Comparison of ENCODE assay signal across 28 cellular contexts in genomic region chr12:107088912-107089311, GRCh38.
"Had no signal": no experiment of that assay in that cellular context is flagged by ENCODE, and none has a peak within 500 bp of the region (broad histone marks: within the 10 kb centered on the region; RNA-seq: fewer than 3 reads in every experiment).

No MANE protein-coding gene starts in this region.

- H3K4me1 Mint-ChIP-seq: nephron, neural progenitor cell had no signal

- H3K4me3 Mint-ChIP-seq: nephron; neural progenitor cell; stimulated activated effector memory CD8-positive, alpha-beta T cell treated with anti-CD3 and anti-CD28 coated beads, Interleukin-12 subunit alpha, Interleukin-12 subunit beta, amount 100 ng/mL, for 72 hours; stimulated activated naive B cell treated with anti-CD40 and anti-IgM and Interleukin-4, amounts not matched to agents 10 μg/mL and 1 μg/mL and 100 μg/mL, for 72 hours; stimulated activated naive CD8-positive, alpha-beta T cell treated with anti-CD3 and anti-CD28 coated beads, Interleukin-15, Interleukin-2, amounts not matched to agents 100 ng/mL and 50 ng/mL, for 24 hours had no signal

- H3K9me3 Mint-ChIP-seq: stimulated activated effector memory CD8-positive, alpha-beta T cell treated with anti-CD3 and anti-CD28 coated beads, Interleukin-12 subunit alpha, Interleukin-12 subunit beta, amount 100 ng/mL, for 72 hours; stimulated activated naive B cell treated with anti-CD40 and anti-IgM and Interleukin-4, amounts not matched to agents 10 μg/mL and 1 μg/mL and 100 μg/mL, for 72 hours; stimulated activated naive CD8-positive, alpha-beta T cell treated with anti-CD3 and anti-CD28 coated beads, Interleukin-15, Interleukin-2, amounts not matched to agents 100 ng/mL and 50 ng/mL, for 24 hours had no signal

- H3K36me3 ChIP-seq: neural progenitor cell, ovary, right lobe of liver, sigmoid colon, thoracic aorta, thyroid gland, upper lobe of left lung, vagina had no signal

- H3K27ac ChIP-seq: neural progenitor cell, ovary, parathyroid adenoma, psoas muscle, right lobe of liver, sigmoid colon, stomach, thoracic aorta, thyroid gland, tibial nerve, upper lobe of left lung, vagina had no signal

- FAIRE-seq: small intestine, urothelium cell line had no signal

- H3K4me3 ChIP-seq: neural progenitor cell, ovary, psoas muscle, right lobe of liver, sigmoid colon, stomach, thoracic aorta, thyroid gland, tibial nerve, upper lobe of left lung, vagina had no signal

- H3K4me2 ChIP-seq: neural progenitor cell had no signal

- H3K9ac ChIP-seq: neural progenitor cell, parathyroid adenoma had no signal

- H3K27ac Mint-ChIP-seq: nephron; neural progenitor cell; progenitor cell of endocrine pancreas; stimulated activated effector memory CD8-positive, alpha-beta T cell treated with anti-CD3 and anti-CD28 coated beads, Interleukin-12 subunit alpha, Interleukin-12 subunit beta, amount 100 ng/mL, for 72 hours; stimulated activated naive B cell treated with anti-CD40 and anti-IgM and Interleukin-4, amounts not matched to agents 10 μg/mL and 1 μg/mL and 100 μg/mL, for 72 hours; stimulated activated naive CD8-positive, alpha-beta T cell treated with anti-CD3 and anti-CD28 coated beads, Interleukin-15, Interleukin-2, amounts not matched to agents 100 ng/mL and 50 ng/mL, for 24 hours had no signal

- H2AFZ ChIP-seq: neural progenitor cell, parathyroid adenoma had no signal

- ATAC-seq: psoas muscle; right cardiac atrium; right lobe of liver; stimulated activated effector memory CD8-positive, alpha-beta T cell treated with anti-CD3 and anti-CD28 coated beads, Interleukin-12 subunit alpha, Interleukin-12 subunit beta, amount 100 ng/mL, for 72 hours; stimulated activated naive B cell treated with anti-CD40 and anti-IgM and Interleukin-4, amounts not matched to agents 10 μg/mL and 1 μg/mL and 100 μg/mL, for 72 hours had no signal

- H3K27me3 Mint-ChIP-seq: progenitor cell of endocrine pancreas; stimulated activated naive B cell treated with anti-CD40 and anti-IgM and Interleukin-4, amounts not matched to agents 10 μg/mL and 1 μg/mL and 100 μg/mL, for 72 hours; stimulated activated naive CD8-positive, alpha-beta T cell treated with anti-CD3 and anti-CD28 coated beads, Interleukin-15, Interleukin-2, amounts not matched to agents 100 ng/mL and 50 ng/mL, for 24 hours had no signal

- DNase-seq: occipital lobe; ovary; posterior cingulate gyrus; psoas muscle; right cardiac atrium; right lobe of liver; sigmoid colon; small intestine; stimulated activated CD4-positive, alpha-beta T cell treated with anti-CD3 and anti-CD28 coated beads, Interleukin-15, amount 100 ng/mL, for 24 hours; stimulated activated CD4-positive, alpha-beta T cell treated with anti-CD3 and anti-CD28 coated beads, Interleukin-2, amount 100 ng/mL, for 24 hours; stimulated activated CD4-positive, alpha-beta T cell treated with anti-CD3 and anti-CD28 coated beads, Interleukin-2, amount 100 ng/mL, for 48 hours; stimulated activated CD4-positive, alpha-beta T cell treated with anti-CD3 and anti-CD28 coated beads, Interleukin-4, amount 100 ng/mL, for 24 hours; stimulated activated naive B cell treated with anti-CD40 and anti-IgM and Interleukin-4, amounts not matched to agents 10 μg/mL and 1 μg/mL and 100 μg/mL, for 72 hours; stimulated activated naive CD4-positive, alpha-beta T cell treated with Interleukin-2 at 50 U/mL for 16 hours; stomach; thyroid gland; trophoblast cell; upper lobe of left lung had no signal

- H3K36me3 Mint-ChIP-seq: stimulated activated effector memory CD8-positive, alpha-beta T cell treated with anti-CD3 and anti-CD28 coated beads, Interleukin-12 subunit alpha, Interleukin-12 subunit beta, amount 100 ng/mL, for 72 hours had no signal

- H3K27me3 ChIP-seq: neural progenitor cell, ovary, right lobe of liver, sigmoid colon, stomach, thyroid gland, tibial nerve, upper lobe of left lung, vagina had no signal

- H3K9me3 ChIP-seq: ovary, psoas muscle, right lobe of liver, sigmoid colon, stomach, thoracic aorta, thyroid gland, tibial nerve, upper lobe of left lung, vagina had no signal
